In the genomic region with DNA sequence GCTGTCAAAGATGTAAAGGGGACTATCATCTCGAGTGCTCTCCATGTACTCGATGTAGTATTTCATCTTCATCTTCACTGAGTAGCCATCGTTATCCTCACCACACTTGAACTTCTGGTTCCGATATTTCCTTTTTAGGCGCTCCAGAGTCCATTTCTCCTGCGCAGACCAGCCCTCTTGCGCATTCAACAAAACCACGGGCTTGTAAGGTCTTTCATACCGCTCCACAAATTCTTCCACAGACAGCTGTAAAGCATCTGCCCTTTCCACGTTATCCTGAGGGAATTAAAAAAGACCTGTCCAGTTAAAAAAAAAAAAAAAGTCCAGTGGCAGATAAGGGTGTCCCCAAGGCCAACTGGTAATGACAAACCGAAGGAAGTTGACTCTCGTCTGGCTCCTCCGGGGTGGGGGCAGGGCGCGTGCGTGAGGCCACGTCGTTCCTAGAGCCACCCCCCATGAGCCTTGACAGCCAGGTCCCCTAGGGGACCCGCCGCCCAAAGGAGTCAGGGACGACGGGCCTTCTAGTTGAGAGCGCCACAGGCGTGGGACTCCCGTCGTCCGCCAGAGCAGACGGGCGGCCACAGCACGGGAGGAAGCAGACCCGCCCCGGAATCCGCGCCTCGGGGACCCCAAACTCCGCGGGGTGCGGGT, we compare ENCODE assay signal across 8 cellular contexts. TPM values are rescaled to one million over a fixed set of nuclear protein-coding genes. Genes with fewer than 3 reads are reported as not detected.
A peak's percentile ranks its signal among the peaks of the same experiment; 100 is the strongest.
DNase-seq lines count a peak whose midpoint lies in the region; ATAC-seq and TF ChIP-seq lines count a peak whose summit lies in the region.

No MANE protein-coding gene starts in this region.

- H3K36me3 Mint-ChIP-seq in activated naive CD4-positive, alpha-beta T cell treated with anti-CD3 and anti-CD28 coated beads, Interleukin-2, amount 50 U/mL, for 24 hours: peaks cover 21% of the 10 kb centered on the region

- H3K27me3 Mint-ChIP-seq in activated naive CD4-positive, alpha-beta T cell treated with anti-CD3 and anti-CD28 coated beads, Interleukin-2, amount 50 U/mL, for 24 hours: no peaks in the 10 kb centered on the region

- H3K27ac Mint-ChIP-seq in activated naive CD4-positive, alpha-beta T cell treated with anti-CD3 and anti-CD28 coated beads, Interleukin-2, amount 50 U/mL, for 24 hours: peak overlapping the region; percentile 88

- CTCF ChIA-PET in AG04449 (lab: Yijun Ruan, JAX): interaction anchor here (1.2 to 6.5 kb wide), 4 partner anchors 8 to 341 kb away, joined by 3 to 74 read pairs (median 8); no protein-coding TSS in a partner anchor

- ATAC-seq in GM18858 (IDR thresholded peaks at IDR 0.05; ENCODE audit: unreplicated experiment) (peak; percentile 14), HG03108 (IDR thresholded peaks at IDR 0.05; ENCODE audit: unreplicated experiment) (peak; percentile 11)

- H3K4me3 Mint-ChIP-seq in activated naive CD4-positive, alpha-beta T cell treated with anti-CD3 and anti-CD28 coated beads, Interleukin-2, amount 50 U/mL, for 24 hours: peak overlapping the region; percentile 99

- peak overlapping the region; percentile 91 for H3K4me3 ChIP-seq in AG04449 (ENCODE audit: low read depth, low read length)
- H3K4me3 ChIP-seq in SK-N-MC: peak overlapping the region; percentile 89

- POLR2A ChIA-PET in AG04449 (lab: Yijun Ruan, JAX): interaction anchor here (0.6 to 2.7 kb wide), 7 partner anchors 9 to 460 kb away, joined by 3 to 28 read pairs (median 4); partner anchors contain the start of gene MFSD11

- intact Hi-C loops in cardiac septum (cut with DNase I): loop anchor here (1.0 kb wide), 1 partner anchor 12 kb away; the partner anchor contains the start of gene SRSF2
- intact Hi-C loops in posterior cingulate gyrus (cut with DNase I): loop anchor here (1.0 to 5.0 kb wide), 2 partner anchors 12 to 53 kb away; partner anchors contain the start of gene SRSF2

- H3K27ac ChIP-seq in SK-N-MC: no peak overlapping the region

- no peaks in the 10 kb centered on the region for H3K9me3 Mint-ChIP-seq in activated naive CD4-positive, alpha-beta T cell treated with anti-CD3 and anti-CD28 coated beads, Interleukin-2, amount 50 U/mL, for 24 hours

- no peaks in the 10 kb centered on the region for H3K9me3 ChIP-seq in SK-N-MC (ENCODE audit: low read depth, low read length)

- DNase-seq in AG04449 (ENCODE audit: low read depth, low spot score) (no peak), SK-N-MC (ENCODE audit: low read depth, low spot score) (no peak), cardiac septum (ENCODE audit: low spot score) (peak; percentile 87), posterior cingulate gyrus (peak in 9 of 10 donors; percentile 29 to 94 (median 53)), ecto neural progenitor cell (ENCODE audit: low spot score) (no peak)

- peaks cover 52% of the 10 kb centered on the region for H3K4me1 Mint-ChIP-seq in activated naive CD4-positive, alpha-beta T cell treated with anti-CD3 and anti-CD28 coated beads, Interleukin-2, amount 50 U/mL, for 24 hours

- peaks cover 39% of the 10 kb centered on the region for H3K36me3 ChIP-seq in SK-N-MC (ENCODE audit: insufficient read depth, low read length)

- TF ChIP-seq CTCF in AG04449 (IDR thresholded peaks at IDR 0.05; ENCODE audit: insufficient read depth, low read length, missing control alignments): no peak

- H3K9ac ChIP-seq in SK-N-MC (ENCODE audit: insufficient read length): peak overlapping the region; percentile 72

RNA-seq across cellular contexts. Expression of gene JMJD6, which starts 0.7 kb away (rescaled TPM):
- 60.7 TPM for total RNA-seq in cardiac septum

RNA-seq across cellular contexts. Expression of gene METTL23, which starts 0.9 kb away (rescaled TPM):
- 21.4 TPM for total RNA-seq in cardiac septum

RNA-seq across cellular contexts. Expression of gene SRSF2, which starts 11.4 kb away (rescaled TPM):
- 98.0 TPM for total RNA-seq in cardiac septum

RNA-seq across cellular contexts. Expression of gene MFSD11, which starts 12.2 kb away (rescaled TPM):
- total RNA-seq in cardiac septum: 27.0 TPM

RNA-seq across cellular contexts. Expression of gene MXRA7, which starts 14.9 kb away (rescaled TPM):
- 666 TPM for total RNA-seq in cardiac septum

Comparison
In these comparisons a context has a peak if more than half of its experiments do, and no peak if none do; other contexts are left out.
1. DNase-seq: peak in cardiac septum (single experiment) and posterior cingulate gyrus (9 of 10); none in AG04449 (single experiment), SK-N-MC (single experiment) and ecto neural progenitor cell (single experiment).